Comparison of ENCODE assay signal across 2 cellular contexts in genomic region chr1:109272831-109273547, GRCh38.
A peak's percentile ranks its signal among the peaks of the same experiment; 100 is the strongest.
TF ChIP-seq lines count a peak whose summit lies in the region.

No MANE protein-coding gene starts in this region.

TF ChIP-seq in A549, 52 proteins besides CTCF, POLR2A, EP300 and RAD21 (continued from another document):
- TF ChIP-seq HMGXB4 (CRISPR knock-in tag; IDR thresholded peaks at IDR 0.05; ENCODE audit: borderline replicate concordance) (no peak), HOXB13 (CRISPR knock-in tag; IDR thresholded peaks at IDR 0.05; ENCODE audit: low read depth) (no peak), ZC3H11A (IDR thresholded peaks at IDR 0.05) (no peak), FOSB (CRISPR knock-in tag; IDR thresholded peaks at IDR 0.05) (no peak), JUN (IDR thresholded peaks at IDR 0.05) (no peak), TFCP2L1 (CRISPR knock-in tag; IDR thresholded peaks at IDR 0.05) (no peak), MAX (IDR thresholded peaks at IDR 0.05) (no peak), ELK1 (IDR thresholded peaks at IDR 0.05; ENCODE audit: low read depth, low read length) (no peak), NPAS2 (CRISPR knock-in tag; IDR thresholded peaks at IDR 0.05; ENCODE audit: borderline replicate concordance) (no peak), KDM1A (IDR thresholded peaks at IDR 0.05; ENCODE audit: low read depth) (no peak), CHD4 (IDR thresholded peaks at IDR 0.05; ENCODE audit: borderline replicate concordance) (no peak), CBX8 (IDR thresholded peaks at IDR 0.05) (no peak), HDAC2 (IDR thresholded peaks at IDR 0.05) (no peak), FOXS1 (CRISPR knock-in tag; IDR thresholded peaks at IDR 0.05) (no peak)
TF ChIP-seq in A549: peak in this region for 0.

TF ChIP-seq in Ishikawa, 13 proteins besides CTCF, POLR2A, EP300 and RAD21 (continued from another document):
- TF ChIP-seq REST (IDR thresholded peaks at IDR 0.05; ENCODE audit: low read depth) (no peak), YY1 (IDR thresholded peaks at IDR 0.05; ENCODE audit: low read depth) (no peak), CREB1 (IDR thresholded peaks at IDR 0.05; ENCODE audit: low read depth) (no peak), TEAD4 (IDR thresholded peaks at IDR 0.05) (peak; percentile 28; the same call in 1 of the 2 replicates), MAX (IDR thresholded peaks at IDR 0.05) (no peak), TAF1 (IDR thresholded peaks at IDR 0.05; ENCODE audit: low read depth) (no peak), TCF12 (IDR thresholded peaks at IDR 0.05; ENCODE audit: low read depth) (no peak)
